In the genomic region with DNA sequence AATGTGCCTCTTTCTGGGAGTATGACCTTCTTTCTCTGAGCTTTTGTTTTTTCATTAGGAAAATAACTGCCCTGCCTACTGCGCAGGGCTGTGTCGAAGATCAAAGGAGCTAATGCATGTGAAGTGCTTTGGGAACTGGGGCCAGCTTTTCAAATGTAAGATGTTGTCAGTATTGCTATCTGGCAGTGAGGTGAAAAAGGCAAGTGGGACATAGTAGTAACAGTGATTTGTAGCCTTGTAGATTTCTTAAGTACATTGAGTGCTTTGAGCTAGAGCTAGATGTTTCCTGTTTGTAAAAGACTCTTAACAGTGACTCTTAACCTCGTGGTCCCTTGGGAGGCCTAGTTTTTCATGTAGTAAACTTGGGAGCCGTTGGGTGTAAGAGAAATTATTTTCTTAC, we compare ENCODE assay signal across 19 cellular contexts.
DNase-seq lines count a peak whose midpoint lies in the region; TF ChIP-seq lines count a peak whose summit lies in the region.
"Had no signal": no experiment of that assay in that cellular context is flagged by ENCODE, and none has a peak within 500 bp of the region (broad histone marks: within the 10 kb centered on the region; RNA-seq: fewer than 3 reads in every experiment).

No MANE protein-coding gene starts in this region.

- H3K27me3 ChIP-seq in thyroid gland: no peaks in the 10 kb centered on the region
- no peaks in the 10 kb centered on the region for H3K27me3 ChIP-seq in prostate gland (replicated peaks; ENCODE audit: insufficient read depth)
- H3K27me3 ChIP-seq: adrenal gland, BE2C had no signal

- 17 to 19% methylated on average over 4 of the region's 4 CpGs for WGBS in thyroid gland, 2 donors
- WGBS in prostate gland: 16% methylated on average over 4 of the region's 4 CpGs

- H3K9me3 ChIP-seq in SK-N-MC (ENCODE audit: low read depth, low read length) (no peaks in the 10 kb centered on the region), thyroid gland (no peaks in the 10 kb centered on the region), prostate gland (no peaks in the 10 kb centered on the region)
- H3K9me3 ChIP-seq: adrenal gland, BE2C, psoas muscle had no signal

- H3K4me3 ChIP-seq in SK-N-MC (no peak overlapping the region), thyroid gland (replicated peaks in 1 of 3) (no peak overlapping the region), prostate gland (no peak overlapping the region)
- H3K4me3 ChIP-seq: adrenal gland, GM12878, psoas muscle had no signal

- H3K4me1 ChIP-seq in thyroid gland: peaks cover 0 to 5% of the 10 kb centered on the region in 2 donors
- no peaks in the 10 kb centered on the region for H3K4me1 ChIP-seq in prostate gland (replicated peaks)
- H3K4me1 ChIP-seq: adrenal gland, BE2C, psoas muscle had no signal

- H3K27me3 Mint-ChIP-seq in activated CD4-positive, alpha-beta T cell treated with anti-CD3 and anti-CD28 coated beads, Interleukin-2, amount 10 ng/mL, durations not matched to agents 24 days and 14 days: no peaks in the 10 kb centered on the region
- H3K27me3 Mint-ChIP-seq: activated CD4-positive, alpha-beta T cell treated with anti-CD3 and anti-CD28 coated beads, Interleukin-2, amount 10 ng/mL, durations not matched to agents 7 days and 5 days had no signal

- TF ChIP-seq CTCF in thyroid gland (IDR thresholded peaks at IDR 0.05): no peak
- no peak for TF ChIP-seq CTCF in prostate gland (IDR thresholded peaks at IDR 0.05)

- no peaks in the 10 kb centered on the region for H3K36me3 Mint-ChIP-seq in activated CD4-positive, alpha-beta T cell treated with anti-CD3 and anti-CD28 coated beads, Interleukin-2, amount 10 ng/mL, durations not matched to agents 24 days and 14 days (ENCODE audit: low read depth)
- H3K36me3 Mint-ChIP-seq: natural killer cell had no signal

- H3K27ac Mint-ChIP-seq in activated CD4-positive, alpha-beta T cell treated with anti-CD3 and anti-CD28 coated beads, Interleukin-2, amount 10 ng/mL, durations not matched to agents 24 days and 14 days: no peak overlapping the region
- H3K27ac Mint-ChIP-seq: activated CD4-positive, alpha-beta T cell treated with anti-CD3 and anti-CD28 coated beads, Interleukin-2, amount 10 ng/mL, durations not matched to agents 7 days and 5 days; natural killer cell had no signal

- H3K4me3 Mint-ChIP-seq in activated CD4-positive, alpha-beta T cell treated with anti-CD3 and anti-CD28 coated beads, Interleukin-2, amount 10 ng/mL, durations not matched to agents 24 days and 14 days: no peak overlapping the region
- H3K4me3 Mint-ChIP-seq: activated CD4-positive, alpha-beta T cell treated with anti-CD3 and anti-CD28 coated beads, Interleukin-2, amount 10 ng/mL, durations not matched to agents 7 days and 5 days; central memory CD8-positive, alpha-beta T cell; natural killer cell had no signal

- DNase-seq in activated CD4-positive, alpha-beta T cell treated with anti-CD3 and anti-CD28 coated beads, Interleukin-2, amount 10 ng/mL, durations not matched to agents 24 days and 14 days: peak; percentile 16
- DNase-seq in activated CD4-positive, alpha-beta T cell treated with anti-CD3 and anti-CD28 coated beads, Interleukin-2, amount 50 U/mL, for 4 hours: no peak
- DNase-seq in SK-N-MC (ENCODE audit: low read depth, low spot score) (peak; percentile 50), left kidney (ENCODE audit: low read depth, low spot score) (peak; percentile 62), thyroid gland (peak; percentile 21 to 36), NCI-H2081 treated with DMSO at 0.1 percent for 48 hours (lab: John Stamatoyannopoulos, UW) (no peak), DMS53 (lab: John Stamatoyannopoulos, UW) (no peak), prostate gland (ENCODE audit: low spot score) (no peak)
- DNase-seq: 8988T; activated CD4-positive, alpha-beta T cell treated with anti-CD3 and anti-CD28 coated beads, Interleukin-2, amount 10 ng/mL, durations not matched to agents 7 days and 5 days; activated gamma-delta T cell; BE2C; effector memory CD4-positive, alpha-beta T cell; head of caudate nucleus; natural killer cell; psoas muscle had no signal

- H3K27ac ChIP-seq in SK-N-MC (no peak overlapping the region), thyroid gland (no peak overlapping the region), prostate gland (no peak overlapping the region)
- H3K27ac ChIP-seq: psoas muscle had no signal

- intact Hi-C loops in activated CD4-positive, alpha-beta T cell treated with anti-CD3 and anti-CD28 coated beads, Interleukin-2, amount 10 ng/mL, durations not matched to agents 24 days and 14 days (cut with micrococcal nuclease): no loop called here
- intact Hi-C loops in thyroid gland (cut with DNase I) (no loop called here), prostate gland (cut with DNase I) (no loop called here)

- H3K9me3 Mint-ChIP-seq in activated CD4-positive, alpha-beta T cell treated with anti-CD3 and anti-CD28 coated beads, Interleukin-2, amount 10 ng/mL, durations not matched to agents 24 days and 14 days: peaks cover 5% of the 10 kb centered on the region

- no peak overlapping the region for H3K9ac ChIP-seq in SK-N-MC (ENCODE audit: insufficient read length)

- H3K36me3 ChIP-seq in SK-N-MC (ENCODE audit: insufficient read depth, low read length) (no peaks in the 10 kb centered on the region), thyroid gland (no peaks in the 10 kb centered on the region), prostate gland (no peaks in the 10 kb centered on the region)
- H3K36me3 ChIP-seq: adrenal gland, BE2C had no signal

- H3K4me1 Mint-ChIP-seq in activated CD4-positive, alpha-beta T cell treated with anti-CD3 and anti-CD28 coated beads, Interleukin-2, amount 10 ng/mL, durations not matched to agents 24 days and 14 days: no peaks in the 10 kb centered on the region
- H3K4me1 Mint-ChIP-seq: activated CD4-positive, alpha-beta T cell treated with anti-CD3 and anti-CD28 coated beads, Interleukin-2, amount 10 ng/mL, durations not matched to agents 7 days and 5 days; central memory CD8-positive, alpha-beta T cell; natural killer cell had no signal

- no peak for TF ChIP-seq POLR2A in thyroid gland (IDR thresholded peaks at IDR 0.05)
- TF ChIP-seq POLR2A in prostate gland (IDR thresholded peaks at IDR 0.05): no peak

Comparison
In these comparisons a context has a peak if more than half of its experiments do, and no peak if none do; other contexts are left out.
1. DNase-seq: peak in activated CD4-positive, alpha-beta T cell treated with anti-CD3 and anti-CD28 coated beads, Interleukin-2, amount 10 ng/mL, durations not matched to agents 24 days and 14 days (single experiment), SK-N-MC (single experiment), left kidney (single experiment) and thyroid gland (2 of 2); none in activated CD4-positive, alpha-beta T cell treated with anti-CD3 and anti-CD28 coated beads, Interleukin-2, amount 50 U/mL, for 4 hours (0 of 2), NCI-H2081 treated with DMSO at 0.1 percent for 48 hours (single experiment), DMS53 (single experiment) and prostate gland (single experiment).